Comparison of ENCODE assay signal across 1 cellular context in genomic region chr16:4689864-4690704, GRCh38.
TF ChIP-seq lines count a peak whose summit lies in the region.

No MANE protein-coding gene starts in this region.

TF ChIP-seq in HepG2, 621 proteins besides CTCF, POLR2A, EP300 and RAD21:
- TF ChIP-seq ONECUT2 (CRISPR knock-in tag; IDR thresholded peaks at IDR 0.05) (no peak), SMAD1 (CRISPR knock-in tag; IDR thresholded peaks at IDR 0.05; ENCODE audit: borderline replicate concordance, low read depth) (no peak), RBFOX2 (IDR thresholded peaks at IDR 0.05; ENCODE audit: low read depth, low read length) (0 out of 2 replicates have a peak, but pooled peaks have one; percentile 19), BCL3 (CRISPR knock-in tag; IDR thresholded peaks at IDR 0.05) (no peak), POLR2AphosphoS5 (IDR thresholded peaks at IDR 0.05; ENCODE audit: low read depth, low read length) (0 out of 2 replicates have a peak, but pooled peaks have one; percentile 8), MNT (IDR thresholded peaks at IDR 0.05) (peak; percentile 74), ZBTB38 (CRISPR knock-in tag; IDR thresholded peaks at IDR 0.05) (no peak), ZNF225 (CRISPR knock-in tag; IDR thresholded peaks at IDR 0.05) (no peak), GPN1 (CRISPR knock-in tag; IDR thresholded peaks at IDR 0.05; ENCODE audit: borderline replicate concordance) (no peak)
